21 cellular contexts compared by ENCODE assay signal in the genomic region with DNA sequence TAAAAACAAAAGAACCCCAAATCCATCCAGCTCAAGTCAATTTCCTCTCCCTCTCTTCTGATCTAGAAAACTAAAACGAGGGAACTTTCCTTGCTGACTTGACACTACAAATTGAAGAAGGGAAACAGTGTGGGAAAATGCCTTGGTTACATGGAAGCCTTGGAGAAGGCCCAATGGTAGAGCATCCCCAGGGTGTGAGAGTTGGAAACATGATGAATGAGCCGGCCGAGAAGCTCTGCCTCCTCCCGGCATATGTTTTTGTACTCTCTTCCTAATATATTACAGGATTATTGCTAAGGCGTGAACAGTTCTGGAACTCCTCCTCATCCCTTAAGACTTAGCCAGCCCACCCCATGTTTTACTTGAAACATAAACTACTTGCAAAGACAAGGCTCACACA.
"Had no signal": no experiment of that assay in that cellular context is flagged by ENCODE, and none has a peak within 500 bp of the region (broad histone marks: within the 10 kb centered on the region; RNA-seq: fewer than 3 reads in every experiment).

No MANE protein-coding gene starts in this region.

- H3K27ac ChIP-seq: ovary, sigmoid colon, spleen, suprapubic skin, thoracic aorta, tibial artery, upper lobe of right lung had no signal

- DNase-seq: hippocampal formation; kidney glomerular epithelial cell; left cardiac atrium; mesendoderm; naive B cell; natural killer cell; ovary; right cardiac atrium; sigmoid colon; small intestine; spleen; stimulated activated CD4-positive, alpha-beta T cell treated with anti-CD3 and anti-CD28 coated beads, Interleukin-4, amount 100 ng/mL, for 24 hours; stimulated activated naive CD4-positive, alpha-beta T cell; tibial artery; trophoblast cell; upper lobe of right lung had no signal

- H3K27me3 ChIP-seq: ovary, sigmoid colon, spleen, suprapubic skin, tibial artery, upper lobe of right lung had no signal

- H3K36me3 ChIP-seq: ovary, sigmoid colon, spleen, suprapubic skin, thoracic aorta, tibial artery, upper lobe of right lung had no signal

- H3K9me3 ChIP-seq: ovary, sigmoid colon, spleen, suprapubic skin, thoracic aorta, tibial artery, upper lobe of right lung had no signal

- H3K4me3 ChIP-seq: lung, ovary, sigmoid colon, spleen, suprapubic skin, thoracic aorta, tibial artery, upper lobe of right lung had no signal

- ATAC-seq: left lobe of liver; natural killer cell; stimulated activated effector memory CD8-positive, alpha-beta T cell treated with anti-CD3 and anti-CD28 coated beads, Interleukin-12 subunit alpha, Interleukin-12 subunit beta, amount 100 ng/mL, for 72 hours; upper lobe of right lung had no signal

- H3K4me1 ChIP-seq: spleen, tibial artery, upper lobe of right lung had no signal
